Comparison of ENCODE assay signal across 1 cellular context in the genomic region with DNA sequence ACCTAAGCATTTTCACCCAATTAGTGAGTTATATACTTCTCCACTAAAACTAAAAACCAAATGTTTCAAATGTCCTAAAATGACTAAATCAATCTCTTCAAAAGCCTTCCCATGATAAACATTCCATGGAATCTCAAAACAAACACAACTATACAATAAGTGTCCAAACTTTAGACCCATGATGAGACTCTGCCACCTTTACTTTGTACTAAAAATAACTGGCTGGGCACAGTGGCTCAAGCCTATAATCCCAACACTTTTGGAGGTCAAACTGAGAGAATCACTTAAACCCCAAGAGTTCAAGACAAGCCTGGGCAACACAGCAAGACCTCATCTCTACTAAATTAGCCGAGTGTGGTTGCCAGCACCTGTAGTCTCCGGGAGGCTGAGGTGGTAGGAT.
A peak's percentile ranks its signal among the peaks of the same experiment; 100 is the strongest.
TF ChIP-seq lines count a peak whose summit lies in the region.

No MANE protein-coding gene starts in this region.

TF ChIP-seq in HepG2, 621 proteins besides CTCF, POLR2A, EP300 and RAD21 (continued from another document):
- TF ChIP-seq PPARG (CRISPR knock-in tag; conservative IDR thresholded peaks at IDR 0.05): 0 out of 2 replicates have a peak, but pooled peaks have one; percentile 13
- TF ChIP-seq ZNF644 (CRISPR knock-in tag; IDR thresholded peaks at IDR 0.05; ENCODE audit: low read depth): 0 out of 2 replicates have a peak, but pooled peaks have one; percentile 26
- TF ChIP-seq GATAD2A (CRISPR knock-in tag; IDR thresholded peaks at IDR 0.05): peak; percentile 46; the same call in 1 of the 2 replicates
- TF ChIP-seq SOX5 (CRISPR knock-in tag; IDR thresholded peaks at IDR 0.05; ENCODE audit: borderline replicate concordance): peak; percentile 50; the same call in 1 of the 2 replicates
- TF ChIP-seq FOXA3 (CRISPR knock-in tag; IDR thresholded peaks at IDR 0.05): peak; percentile 23; the same call in 1 of the 2 replicates
- TF ChIP-seq, protein P1, sequence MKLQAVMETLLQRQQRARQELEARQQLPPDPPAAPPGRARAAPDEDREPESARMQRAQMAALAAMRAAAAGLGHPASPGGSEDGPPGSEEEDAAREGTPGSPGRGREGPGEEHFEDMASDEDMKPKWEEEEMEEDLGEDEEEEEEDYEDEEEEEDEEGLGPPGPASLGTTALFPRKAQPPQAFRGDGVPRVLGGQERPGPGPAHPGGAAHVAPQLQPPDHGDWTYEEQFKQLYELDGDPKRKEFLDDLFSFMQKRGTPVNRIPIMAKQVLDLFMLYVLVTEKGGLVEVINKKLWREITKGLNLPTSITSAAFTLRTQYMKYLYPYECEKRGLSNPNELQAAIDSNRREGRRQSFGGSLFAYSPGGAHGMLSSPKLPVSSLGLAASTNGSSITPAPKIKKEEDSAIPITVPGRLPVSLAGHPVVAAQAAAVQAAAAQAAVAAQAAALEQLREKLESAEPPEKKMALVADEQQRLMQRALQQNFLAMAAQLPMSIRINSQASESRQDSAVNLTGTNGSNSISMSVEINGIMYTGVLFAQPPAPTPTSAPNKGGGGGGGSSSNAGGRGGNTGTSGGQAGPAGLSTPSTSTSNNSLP (IDR thresholded peaks at IDR 0.05; ENCODE audit: low read depth, low read length): 0 out of 2 replicates have a peak, but pooled peaks have one; percentile 17
- no peak for TF ChIP-seq FOXP1 (IDR thresholded peaks at IDR 0.05)
- peak; percentile 31; the same call in 1 of the 2 replicates for TF ChIP-seq FOXP1 (CRISPR knock-in tag; IDR thresholded peaks at IDR 0.05)
- TF ChIP-seq MAZ (IDR thresholded peaks at IDR 0.05; ENCODE audit: borderline replicate concordance, low read depth, low read length): no peak
- no peak for TF ChIP-seq MAZ (CRISPR knock-in tag; IDR thresholded peaks at IDR 0.05; ENCODE audit: low read depth)
- TF ChIP-seq, protein P2, sequence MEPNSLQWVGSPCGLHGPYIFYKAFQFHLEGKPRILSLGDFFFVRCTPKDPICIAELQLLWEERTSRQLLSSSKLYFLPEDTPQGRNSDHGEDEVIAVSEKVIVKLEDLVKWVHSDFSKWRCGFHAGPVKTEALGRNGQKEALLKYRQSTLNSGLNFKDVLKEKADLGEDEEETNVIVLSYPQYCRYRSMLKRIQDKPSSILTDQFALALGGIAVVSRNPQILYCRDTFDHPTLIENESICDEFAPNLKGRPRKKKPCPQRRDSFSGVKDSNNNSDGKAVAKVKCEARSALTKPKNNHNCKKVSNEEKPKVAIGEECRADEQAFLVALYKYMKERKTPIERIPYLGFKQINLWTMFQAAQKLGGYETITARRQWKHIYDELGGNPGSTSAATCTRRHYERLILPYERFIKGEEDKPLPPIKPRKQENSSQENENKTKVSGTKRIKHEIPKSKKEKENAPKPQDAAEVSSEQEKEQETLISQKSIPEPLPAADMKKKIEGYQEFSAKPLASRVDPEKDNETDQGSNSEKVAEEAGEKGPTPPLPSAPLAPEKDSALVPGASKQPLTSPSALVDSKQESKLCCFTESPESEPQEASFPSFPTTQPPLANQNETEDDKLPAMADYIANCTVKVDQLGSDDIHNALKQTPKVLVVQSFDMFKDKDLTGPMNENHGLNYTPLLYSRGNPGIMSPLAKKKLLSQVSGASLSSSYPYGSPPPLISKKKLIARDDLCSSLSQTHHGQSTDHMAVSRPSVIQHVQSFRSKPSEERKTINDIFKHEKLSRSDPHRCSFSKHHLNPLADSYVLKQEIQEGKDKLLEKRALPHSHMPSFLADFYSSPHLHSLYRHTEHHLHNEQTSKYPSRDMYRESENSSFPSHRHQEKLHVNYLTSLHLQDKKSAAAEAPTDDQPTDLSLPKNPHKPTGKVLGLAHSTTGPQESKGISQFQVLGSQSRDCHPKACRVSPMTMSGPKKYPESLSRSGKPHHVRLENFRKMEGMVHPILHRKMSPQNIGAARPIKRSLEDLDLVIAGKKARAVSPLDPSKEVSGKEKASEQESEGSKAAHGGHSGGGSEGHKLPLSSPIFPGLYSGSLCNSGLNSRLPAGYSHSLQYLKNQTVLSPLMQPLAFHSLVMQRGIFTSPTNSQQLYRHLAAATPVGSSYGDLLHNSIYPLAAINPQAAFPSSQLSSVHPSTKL (CRISPR knock-in tag; IDR thresholded peaks at IDR 0.05): peak; percentile 31; the same call in 1 of the 2 replicates
- TF ChIP-seq TAF1 (CRISPR knock-in tag; IDR thresholded peaks at IDR 0.05): no peak
- TF ChIP-seq, protein P3, sequence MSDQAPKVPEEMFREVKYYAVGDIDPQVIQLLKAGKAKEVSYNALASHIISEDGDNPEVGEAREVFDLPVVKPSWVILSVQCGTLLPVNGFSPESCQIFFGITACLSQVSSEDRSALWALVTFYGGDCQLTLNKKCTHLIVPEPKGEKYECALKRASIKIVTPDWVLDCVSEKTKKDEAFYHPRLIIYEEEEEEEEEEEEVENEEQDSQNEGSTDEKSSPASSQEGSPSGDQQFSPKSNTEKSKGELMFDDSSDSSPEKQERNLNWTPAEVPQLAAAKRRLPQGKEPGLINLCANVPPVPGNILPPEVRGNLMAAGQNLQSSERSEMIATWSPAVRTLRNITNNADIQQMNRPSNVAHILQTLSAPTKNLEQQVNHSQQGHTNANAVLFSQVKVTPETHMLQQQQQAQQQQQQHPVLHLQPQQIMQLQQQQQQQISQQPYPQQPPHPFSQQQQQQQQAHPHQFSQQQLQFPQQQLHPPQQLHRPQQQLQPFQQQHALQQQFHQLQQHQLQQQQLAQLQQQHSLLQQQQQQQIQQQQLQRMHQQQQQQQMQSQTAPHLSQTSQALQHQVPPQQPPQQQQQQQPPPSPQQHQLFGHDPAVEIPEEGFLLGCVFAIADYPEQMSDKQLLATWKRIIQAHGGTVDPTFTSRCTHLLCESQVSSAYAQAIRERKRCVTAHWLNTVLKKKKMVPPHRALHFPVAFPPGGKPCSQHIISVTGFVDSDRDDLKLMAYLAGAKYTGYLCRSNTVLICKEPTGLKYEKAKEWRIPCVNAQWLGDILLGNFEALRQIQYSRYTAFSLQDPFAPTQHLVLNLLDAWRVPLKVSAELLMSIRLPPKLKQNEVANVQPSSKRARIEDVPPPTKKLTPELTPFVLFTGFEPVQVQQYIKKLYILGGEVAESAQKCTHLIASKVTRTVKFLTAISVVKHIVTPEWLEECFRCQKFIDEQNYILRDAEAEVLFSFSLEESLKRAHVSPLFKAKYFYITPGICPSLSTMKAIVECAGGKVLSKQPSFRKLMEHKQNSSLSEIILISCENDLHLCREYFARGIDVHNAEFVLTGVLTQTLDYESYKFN (CRISPR knock-in tag; conservative IDR thresholded peaks at IDR 0.05): peak; percentile 50; the same call in 1 of the 2 replicates
- peak; percentile 90 for TF ChIP-seq ZNF121 (CRISPR knock-in tag; IDR thresholded peaks at IDR 0.05)
